ENCODE assay signal across 27 cellular contexts in the genomic region with DNA sequence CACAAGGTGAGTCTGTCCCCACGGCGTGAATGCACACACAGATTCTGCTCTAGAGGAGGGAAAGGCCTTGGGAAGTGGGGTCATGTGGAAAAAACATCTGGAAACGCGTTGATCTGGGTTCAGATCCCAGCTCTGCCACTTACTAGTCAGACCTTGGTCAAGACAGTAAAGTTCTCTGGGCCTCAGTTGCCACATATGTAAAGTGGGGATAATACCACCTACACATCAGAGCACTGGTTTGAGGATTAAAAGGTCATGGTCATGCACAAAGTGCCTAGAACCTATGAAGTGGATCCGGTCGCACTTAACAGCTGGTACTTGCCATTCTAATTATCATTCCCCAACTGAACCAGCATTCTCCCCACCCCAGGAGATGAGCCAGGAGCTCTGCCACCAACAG. TPM values are rescaled to one million over a fixed set of nuclear protein-coding genes. Genes with fewer than 3 reads are reported as not detected.
"Had no signal": no experiment of that assay in that cellular context is flagged by ENCODE, and none has a peak within 500 bp of the region (broad histone marks: within the 10 kb centered on the region; RNA-seq: fewer than 3 reads in every experiment).

No MANE protein-coding gene starts in this region.

- H3K36me3 ChIP-seq: esophagus muscularis mucosa, gastroesophageal sphincter, heart left ventricle, left lung, prostate gland, right atrium auricular region, sigmoid colon, thoracic aorta, transverse colon had no signal

- H3K9me3 Mint-ChIP-seq: mesothelial cell of epicardium; naive B cell; natural killer cell treated with Interleukin-12 subunit alpha and Interleukin-12 subunit beta and Interleukin-15 and Interleukin-18, amount 100 ng/mL, for 72 hours; neural crest cell; stimulated activated memory B cell treated with anti-CD40 and anti-IgM and Interleukin-4, amounts not matched to agents 10 μg/mL and 1 μg/mL and 100 μg/mL, for 72 hours had no signal

- DNase-seq: dermis blood vessel endothelial cell; effector memory CD4-positive, alpha-beta T cell; foreskin keratinocyte; heart left ventricle; left lung; mesenchymal stem cell; naive B cell; sigmoid colon; stimulated activated CD4-positive, alpha-beta T cell treated with anti-CD3 and anti-CD28 coated beads, Interleukin-2, amount 100 ng/mL, for 24 hours; stimulated activated CD4-positive, alpha-beta T cell treated with anti-CD3 and anti-CD28 coated beads, Interleukin-4, amount 100 ng/mL, for 24 hours; stimulated activated naive CD8-positive, alpha-beta T cell treated with anti-CD3 and anti-CD28 coated beads, Interleukin-15, Interleukin-2, amounts not matched to agents 100 U/mL and 50 U/mL, for 24 hours; transverse colon had no signal

- H3K4me3 ChIP-seq: coronary artery, esophagus muscularis mucosa, gastroesophageal sphincter, heart left ventricle, hepatocyte, left lung, mucosa of descending colon, prostate gland, right atrium auricular region, sigmoid colon, thoracic aorta, transverse colon had no signal

- H3K27me3 ChIP-seq: foreskin keratinocyte, hepatocyte, right atrium auricular region had no signal

- H3K27ac Mint-ChIP-seq: naive B cell; natural killer cell treated with Interleukin-12 subunit alpha and Interleukin-12 subunit beta and Interleukin-15 and Interleukin-18, amount 100 ng/mL, for 72 hours; stimulated activated memory B cell treated with anti-CD40 and anti-IgM and Interleukin-4, amounts not matched to agents 10 μg/mL and 1 μg/mL and 100 μg/mL, for 72 hours had no signal

- H3K4me1 ChIP-seq: prostate gland had no signal

- ATAC-seq: foreskin keratinocyte; gastroesophageal sphincter; heart left ventricle; left cardiac atrium; left lung; mucosa of descending colon; natural killer cell treated with Interleukin-12 subunit alpha and Interleukin-12 subunit beta and Interleukin-15 and Interleukin-18, amount 100 ng/mL, for 72 hours; stimulated activated memory B cell treated with anti-CD40 and anti-IgM and Interleukin-4, amounts not matched to agents 10 μg/mL and 1 μg/mL and 100 μg/mL, for 72 hours; stimulated activated naive CD8-positive, alpha-beta T cell treated with anti-CD3 and anti-CD28 coated beads, Interleukin-15, Interleukin-2, amounts not matched to agents 100 U/mL and 50 U/mL, for 24 hours had no signal

- H3K36me3 Mint-ChIP-seq: naive B cell; natural killer cell treated with Interleukin-12 subunit alpha and Interleukin-12 subunit beta and Interleukin-15 and Interleukin-18, amount 100 ng/mL, for 72 hours; stimulated activated memory B cell treated with anti-CD40 and anti-IgM and Interleukin-4, amounts not matched to agents 10 μg/mL and 1 μg/mL and 100 μg/mL, for 72 hours had no signal

- H3K9me3 ChIP-seq: esophagus muscularis mucosa, gastroesophageal sphincter, heart left ventricle, left lung, mucosa of descending colon, prostate gland, right atrium auricular region, sigmoid colon, thoracic aorta, transverse colon had no signal

- H3K4me3 Mint-ChIP-seq: mesothelial cell of epicardium; naive B cell; natural killer cell treated with Interleukin-12 subunit alpha and Interleukin-12 subunit beta and Interleukin-15 and Interleukin-18, amount 100 ng/mL, for 72 hours; neural crest cell; stimulated activated memory B cell treated with anti-CD40 and anti-IgM and Interleukin-4, amounts not matched to agents 10 μg/mL and 1 μg/mL and 100 μg/mL, for 72 hours had no signal

- H3K27ac ChIP-seq: coronary artery, esophagus muscularis mucosa, foreskin keratinocyte, gastroesophageal sphincter, heart left ventricle, hepatocyte, left lung, prostate gland, right atrium auricular region, sigmoid colon, thoracic aorta, transverse colon had no signal

RNA-seq across cellular contexts. Expression of a gene that starts 4.7 kb away (rescaled TPM):
- total RNA-seq: dermis blood vessel endothelial cell; endothelial cell of umbilical vein; lung microvascular endothelial cell; natural killer cell treated with Interleukin-12 subunit alpha and Interleukin-12 subunit beta and Interleukin-15 and Interleukin-18, amount 100 ng/mL, for 72 hours had no signal
